Comparison of ENCODE assay signal across 12 cellular contexts in genomic region chr15:89749526-89749925, GRCh38. TPM values are rescaled to one million over a fixed set of nuclear protein-coding genes. Genes with fewer than 3 reads are reported as not detected.
DNase-seq lines count a peak whose midpoint lies in the region; ATAC-seq and TF ChIP-seq lines count a peak whose summit lies in the region.
"Had no signal": no experiment of that assay in that cellular context is flagged by ENCODE, and none has a peak within 500 bp of the region (broad histone marks: within the 10 kb centered on the region; RNA-seq: fewer than 3 reads in every experiment).

No MANE protein-coding gene starts in this region.

- no peak for TF ChIP-seq EP300 in sigmoid colon (IDR thresholded peaks at IDR 0.05)

- DNase-seq in GM10266 (ENCODE audit: extremely low spot score), result peak; percentile 24
- no peak for DNase-seq in T-helper 17 cell
- DNase-seq in epithelial cell of proximal tubule (ENCODE audit: low read depth), result no peak
- DNase-seq in sigmoid colon, result no peak
- no peak for DNase-seq in stimulated activated naive CD4-positive, alpha-beta T cell (lab: John Stamatoyannopoulos, UW)
- DNase-seq: aorta; EL; HCEC 1CT; NCI-H1092 treated with DMSO at 0.1 percent for 48 hours; stimulated activated naive CD4-positive, alpha-beta T cell treated with Interleukin-2 at 50 U/mL for 16 hours had no signal

- no peaks in the 10 kb centered on the region for H3K36me3 ChIP-seq in sigmoid colon

- peaks cover 3% of the 10 kb centered on the region for H3K4me1 Mint-ChIP-seq in T-helper 17 cell

- peaks cover 0 to 13% (median 0%) of the 10 kb centered on the region in 3 donors for H3K27me3 ChIP-seq in sigmoid colon

- intact Hi-C loops in sigmoid colon (cut with DNase I), result loop anchor here (10.0 kb wide), 1 partner anchor 255 kb away; the partner anchor contains the start of gene ZNF710

- no peak for TF ChIP-seq POLR2A in sigmoid colon (IDR thresholded peaks at IDR 0.05)

- H3K27ac ChIP-seq in sigmoid colon, result peak overlapping the region in 3 of 4 donors; percentile 72 to 86 (median 78)

- ATAC-seq in T-helper 17 cell (no peak), HG02884 (IDR thresholded peaks at IDR 0.05; ENCODE audit: unreplicated experiment) (no peak), HG03460 (IDR thresholded peaks at IDR 0.05; ENCODE audit: unreplicated experiment) (no peak)

- no peak overlapping the region for H3K27ac Mint-ChIP-seq in T-helper 17 cell

- H3K27me3 Mint-ChIP-seq in T-helper 17 cell, result peaks cover 18% of the 10 kb centered on the region

- TF ChIP-seq CTCF in GM10266 (IDR thresholded peaks at IDR 0.05; ENCODE audit: control insufficient read depth, insufficient read depth, low read depth, missing control alignments) (no peak), epithelial cell of proximal tubule (conservative IDR thresholded peaks at IDR 0.05; ENCODE audit: low read depth, low read length) (no peak), sigmoid colon (IDR thresholded peaks at IDR 0.05) (no peak)

- no peaks in the 10 kb centered on the region for H3K36me3 Mint-ChIP-seq in T-helper 17 cell (ENCODE audit: low read depth)

- H3K4me3 Mint-ChIP-seq in T-helper 17 cell, result peak overlapping the region; percentile 85

- H3K4me3 ChIP-seq in epithelial cell of proximal tubule (ENCODE audit: low read depth, low read length) (peak overlapping the region; percentile 56), sigmoid colon (peak overlapping the region in 3 of 4 donors; percentile 54 to 84 (median 71))

- H3K9me3 ChIP-seq in T-helper 17 cell (ENCODE audit: control insufficient read depth, low read length, poor library complexity, severe bottlenecking), result no peaks in the 10 kb centered on the region
- no peaks in the 10 kb centered on the region for H3K9me3 ChIP-seq in sigmoid colon

- whole genome bisulfite sequencing in sigmoid colon, 2 donors, result 59 to 75% methylated on average over 4 of the region's 4 CpGs

- H3K4me1 ChIP-seq in sigmoid colon, result peaks cover 0 to 36% (median 33%) of the 10 kb centered on the region in 4 donors

RNA-seq across cellular contexts. Expression of gene MESP1, which starts 1.5 kb away (rescaled TPM):
- total RNA-seq in T-helper 17 cell, result not detected
- 1.9 and 2.7 TPM in 2 replicates for total RNA-seq in epithelial cell of proximal tubule
- total RNA-seq in sigmoid colon, result 1 to 10 TPM; 2.7 to 8.4 (median 3.3) TPM
- polyA plus RNA-seq in sigmoid colon, result 10 to 100 TPM in 1 of 3 donors, 1 to 10 TPM in 2; 2.7 to 10.2 (median 4.2) TPM

RNA-seq across cellular contexts. Expression of gene MESP2, which starts 26.6 kb away (rescaled TPM):
- not detected for total RNA-seq in T-helper 17 cell
- 1.1 and 2.5 TPM in 2 replicates for total RNA-seq in epithelial cell of proximal tubule
- total RNA-seq in sigmoid colon, result not detected
- polyA plus RNA-seq in sigmoid colon, result 1 to 10 TPM in 2 of 3 donors, not detected in 1; 1.3 to 1.8 TPM
- total RNA-seq: aorta had no signal

RNA-seq across cellular contexts. Expression of gene WDR93, which starts 58.9 kb away (rescaled TPM):
- total RNA-seq in T-helper 17 cell (under 1 TPM in 1 of 2 donors, not detected in 1; 0.18 TPM), epithelial cell of proximal tubule (not detected in 2 replicates), sigmoid colon (1 to 10 TPM in 1 of 4 donors, not detected in 3; 1.1 TPM)
- under 1 TPM in 1 of 3 donors, not detected in 2; 0.04 TPM for polyA plus RNA-seq in sigmoid colon
- total RNA-seq: aorta had no signal

RNA-seq across cellular contexts. Expression of gene PEX11A, which starts 59.0 kb away (rescaled TPM):
- under 1 TPM; 0.16 to 0.37 TPM for total RNA-seq in T-helper 17 cell
- total RNA-seq in epithelial cell of proximal tubule, result 3.5 and 4.5 TPM in 2 replicates
- 10 to 100 TPM; 11.1 to 16.5 (median 13.3) TPM for total RNA-seq in sigmoid colon
- 10 to 100 TPM; 12.4 to 18.6 (median 18.3) TPM for polyA plus RNA-seq in sigmoid colon
